In genomic region chr12:53975019-53975815, GRCh38 we compare ENCODE assay signal across 9 cellular contexts. TPM values are rescaled to one million over a fixed set of nuclear protein-coding genes. Genes with fewer than 3 reads are reported as not detected.
DNase-seq lines count a peak whose midpoint lies in the region; ATAC-seq and TF ChIP-seq lines count a peak whose summit lies in the region.
"Had no signal": no experiment of that assay in that cellular context is flagged by ENCODE, and none has a peak within 500 bp of the region (broad histone marks: within the 10 kb centered on the region; RNA-seq: fewer than 3 reads in every experiment).

No MANE protein-coding gene starts in this region.

- no peaks in the 10 kb centered on the region for H3K36me3 Mint-ChIP-seq in activated T-cell treated with anti-CD3 and anti-CD28 coated beads, Interleukin-2, amount 50 U/mL, for 24 hours (ENCODE audit: low read depth)
- H3K36me3 Mint-ChIP-seq in T-cell (peaks cover 7% of the 10 kb centered on the region), immature natural killer cell (no peaks in the 10 kb centered on the region)

- no peak overlapping the region for H3K27ac ChIP-seq in testis

- peaks cover 20% of the 10 kb centered on the region for H3K4me1 Mint-ChIP-seq in activated T-cell treated with anti-CD3 and anti-CD28 coated beads, Interleukin-2, amount 50 U/mL, for 24 hours (ENCODE audit: low read depth)
- H3K4me1 Mint-ChIP-seq in T-cell (peaks cover 16 to 26% (median 25%) of the 10 kb centered on the region in 3 donors), immature natural killer cell (peaks cover 24 to 43% of the 10 kb centered on the region in 2 donors)

- peaks cover 94% of the 10 kb centered on the region for H3K27me3 Mint-ChIP-seq in activated T-cell treated with anti-CD3 and anti-CD28 coated beads, Interleukin-2, amount 50 U/mL, for 24 hours
- peaks cover 81 to 87% of the 10 kb centered on the region in 2 donors for H3K27me3 Mint-ChIP-seq in T-cell
- H3K27me3 Mint-ChIP-seq in immature natural killer cell (ENCODE audit: low read depth in 3 of 3) = peaks cover 72 to 82% (median 75%) of the 10 kb centered on the region in 3 donors

- CTCF ChIA-PET in T-cell (lab: Charles Lee) = interaction anchor here in 1 of 2 donors (0.6 kb wide), 2 partner anchors 247 to 454 kb away, joined by 3 read pairs; no protein-coding TSS in a partner anchor

- no peak for DNase-seq in activated T-cell treated with anti-CD3 and anti-CD28 coated beads, Interleukin-2, amount 50 U/mL, for 24 hours
- DNase-seq in activated T-cell treated with anti-CD3 and anti-CD28 coated beads, Interleukin-2, amount 50 U/mL, for 48 hours = no peak
- DNase-seq in T-cell = no peak
- DNase-seq in immature natural killer cell = no peak
- DNase-seq in testis = no peak
- no peak for DNase-seq in NCI-H2107 (lab: John Stamatoyannopoulos, UW)
- DNase-seq in activated gamma-delta T cell treated with Interleukin-2 at 50 U/mL for 16 hours = no peak
- no peak for DNase-seq in left ventricle myocardium superior
- DNase-seq: mucosa of descending colon had no signal

- no peaks in the 10 kb centered on the region for H3K9me3 ChIP-seq in testis

- intact Hi-C loops in testis (cut with DNase I; ENCODE audit: low total_unique reads) = no loop called here
- intact Hi-C loops in left ventricle myocardium superior (cut with micrococcal nuclease) = no loop called here

- 6 to 11% methylated on average over 35 to 49 of the region's 49 CpGs for WGBS in testis, 2 donors

- H3K9me3 Mint-ChIP-seq in activated T-cell treated with anti-CD3 and anti-CD28 coated beads, Interleukin-2, amount 50 U/mL, for 24 hours = no peaks in the 10 kb centered on the region
- H3K9me3 Mint-ChIP-seq in T-cell (no peaks in the 10 kb centered on the region), immature natural killer cell (peaks cover 0 to 11% (median 0%) of the 10 kb centered on the region in 6 donors)

- TF ChIP-seq CTCF in testis (IDR thresholded peaks at IDR 0.05) = no peak

- H3K4me3 ChIP-seq in testis = peak overlapping the region; percentile 15 to 41
- H3K4me3 ChIP-seq: mucosa of descending colon had no signal

- no peaks in the 10 kb centered on the region for H3K36me3 ChIP-seq in testis (ENCODE audit: low read depth, missing control alignments)

- TF ChIP-seq POLR2A in testis (IDR thresholded peaks at IDR 0.05) = no peak

- peak overlapping the region; percentile 58 for H3K4me3 Mint-ChIP-seq in activated T-cell treated with anti-CD3 and anti-CD28 coated beads, Interleukin-2, amount 50 U/mL, for 24 hours
- peak overlapping the region; percentile 34 to 74 (median 44) for H3K4me3 Mint-ChIP-seq in T-cell
- peak overlapping the region; percentile 63 to 78 (median 74) for H3K4me3 Mint-ChIP-seq in immature natural killer cell

- H3K4me1 ChIP-seq in testis = peaks cover 12% of the 10 kb centered on the region

- no peak overlapping the region for H3K27ac Mint-ChIP-seq in activated T-cell treated with anti-CD3 and anti-CD28 coated beads, Interleukin-2, amount 50 U/mL, for 24 hours
- H3K27ac Mint-ChIP-seq in T-cell = peak overlapping the region in 1 of 2 donors; percentile 59
- H3K27ac Mint-ChIP-seq in immature natural killer cell = peak overlapping the region in 1 of 6 donors; percentile 51

- no peak for ATAC-seq in T-cell (replicated peaks in 1 of 4)
- no peak for ATAC-seq in left ventricle myocardium superior

- POLR2A ChIA-PET in T-cell (lab: Charles Lee) = no interaction called here

- H3K27me3 ChIP-seq in testis = peaks cover 10% of the 10 kb centered on the region

RNA-seq across cellular contexts. Expression of gene HOTAIR, which starts 0.5 kb away (rescaled TPM):
- total RNA-seq in T-cell = not detected
- polyA plus RNA-seq in immature natural killer cell = not detected
- total RNA-seq in testis = 1 to 10 TPM; 3.4 to 8.6 TPM
- 3.1 TPM for polyA plus RNA-seq in testis (ENCODE audit: insufficient read depth, low read depth, low replicate concordance)
- not detected for total RNA-seq in left ventricle myocardium superior
- total RNA-seq: mucosa of descending colon had no signal

RNA-seq across cellular contexts. Expression of gene HOXC11, which starts 2.3 kb away (rescaled TPM):
- not detected for total RNA-seq in T-cell
- polyA plus RNA-seq in immature natural killer cell = not detected
- total RNA-seq in testis = 1 to 10 TPM in 1 of 2 donors, under 1 TPM in 1; 0.25 to 1.1 TPM
- polyA plus RNA-seq in testis (ENCODE audit: insufficient read depth, low read depth, low replicate concordance) = 0.18 TPM
- total RNA-seq in left ventricle myocardium superior = not detected
- total RNA-seq: mucosa of descending colon had no signal

RNA-seq across cellular contexts. Expression of gene HOXC10, which starts 9.7 kb away (rescaled TPM):
- total RNA-seq in T-cell (under 1 TPM in 1 of 5 donors, not detected in 4; 0.30 TPM), testis (1 to 10 TPM; 1.4 to 2.6 TPM), left ventricle myocardium superior (not detected)
- polyA plus RNA-seq in immature natural killer cell (not detected), testis (ENCODE audit: insufficient read depth, low read depth, low replicate concordance) (4.3 TPM)
- total RNA-seq: mucosa of descending colon had no signal

RNA-seq across cellular contexts. Expression of gene HOXC12, which starts 20.5 kb away (rescaled TPM):
- total RNA-seq in T-cell (not detected), testis (under 1 TPM in 1 of 2 donors, not detected in 1; 0.06 TPM), left ventricle myocardium superior (not detected)
- polyA plus RNA-seq in immature natural killer cell (not detected), testis (ENCODE audit: insufficient read depth, low read depth, low replicate concordance) (not detected)
- total RNA-seq: mucosa of descending colon had no signal

RNA-seq across cellular contexts. Expression of gene HOXC9, which starts 24.7 kb away (rescaled TPM):
- total RNA-seq in T-cell (not detected), testis (1 to 10 TPM; 6.6 to 7.8 TPM), left ventricle myocardium superior (not detected)
- polyA plus RNA-seq in immature natural killer cell (not detected), testis (ENCODE audit: insufficient read depth, low read depth, low replicate concordance) (2.4 TPM)
- total RNA-seq: mucosa of descending colon had no signal
